ENCODE assay signal across 11 cellular contexts in genomic region chr4:48832571-48832970, GRCh38. TPM values are rescaled to one million over a fixed set of nuclear protein-coding genes. Genes with fewer than 3 reads are reported as not detected.
DNase-seq lines count a peak whose midpoint lies in the region; ATAC-seq, FAIRE-seq and TF ChIP-seq lines count a peak whose summit lies in the region.
"Had no signal": no experiment of that assay in that cellular context is flagged by ENCODE, and none has a peak within 500 bp of the region (broad histone marks: within the 10 kb centered on the region; RNA-seq: fewer than 3 reads in every experiment).

No MANE protein-coding gene starts in this region.

- H2AFZ ChIP-seq in PC-9 = no peak overlapping the region
- no peak overlapping the region for H2AFZ ChIP-seq in endothelial cell of umbilical vein (ENCODE audit: low read depth, low read length)
- H2AFZ ChIP-seq in trophoblast cell (ENCODE audit: insufficient read depth, low read length, poor library complexity) = no peak overlapping the region

- TF ChIP-seq POLR2A in endothelial cell of umbilical vein (IDR thresholded peaks at IDR 0.05; ENCODE audit: low read depth, low read length) = no peak

- intact Hi-C loops in activated CD4-positive, alpha-beta T cell treated with anti-CD3 and anti-CD28 coated beads for 36 hours (cut with DNase I, micrococcal nuclease) = loop anchor here (5.0 kb wide), 5 partner anchors 130 to 700 kb away; partner anchors contain the start of genes SLAIN2 (in 1 of the 2) and TXK (in 1 of the 2)
- intact Hi-C loops in PC-9 (cut with micrococcal nuclease; ENCODE audit: unreplicated experiment) = loop anchor here (5.0 kb wide), 1 partner anchor 255 kb away; no protein-coding TSS in a partner anchor
- intact Hi-C loops in endothelial cell of umbilical vein (cut with micrococcal nuclease) = loop anchor here (10.0 kb wide), 1 partner anchor 138 kb away; no protein-coding TSS in a partner anchor

- peaks cover 19% of the 10 kb centered on the region for H3K4me1 ChIP-seq in PC-9 (replicated peaks; ENCODE audit: insufficient read depth)
- H3K4me1 ChIP-seq in endothelial cell of umbilical vein (ENCODE audit: control insufficient read depth, extremely low read depth, insufficient read depth, low read length) = peaks cover 10% of the 10 kb centered on the region
- peaks cover 0 to 4% of the 10 kb centered on the region in 2 experiments for H3K4me1 ChIP-seq in trophoblast cell (ENCODE audit: control insufficient read depth in 1 of 2, insufficient read depth in 2 of 2, low read length in 2 of 2)

- no peak overlapping the region for H4K8ac ChIP-seq in trophoblast cell (ENCODE audit: low read depth, low read length)

- H3K9me2 ChIP-seq in PC-9 (ENCODE audit: insufficient read depth) = no peaks in the 10 kb centered on the region

- no peak overlapping the region for H3K14ac ChIP-seq in trophoblast cell (ENCODE audit: low read length)

- H2BK120ac ChIP-seq in trophoblast cell (ENCODE audit: insufficient read depth, low read length, poor library complexity) = no peak overlapping the region

- BruUV-seq in PC-9 (replicated peaks; lab: Mats Ljungman, UMichigan) (no TSS peak), endothelial cell of umbilical vein (replicated peaks; lab: Mats Ljungman, UMichigan) (no TSS peak)

- no peaks in the 10 kb centered on the region for H3K27me3 ChIP-seq in PC-9 (ENCODE audit: insufficient read depth, low read depth)
- no peaks in the 10 kb centered on the region for H3K27me3 ChIP-seq in endothelial cell of umbilical vein (ENCODE audit: control insufficient read depth in 2 of 2, insufficient read depth in 2 of 2, low read length in 2 of 2)
- no peaks in the 10 kb centered on the region for H3K27me3 ChIP-seq in trophoblast cell (ENCODE audit: insufficient read depth, low read length)

- H4K12ac ChIP-seq in trophoblast cell (ENCODE audit: low read depth, low read length) = no peak overlapping the region

- no peak overlapping the region for H3K18ac ChIP-seq in trophoblast cell (ENCODE audit: low read length)

- no peaks in the 10 kb centered on the region for H4K20me1 ChIP-seq in PC-9 (ENCODE audit: insufficient read depth)
- no peaks in the 10 kb centered on the region for H4K20me1 ChIP-seq in endothelial cell of umbilical vein (replicated peaks; ENCODE audit: control insufficient read depth, extremely low read depth, insufficient read depth, low read length)

- H3K4me2 ChIP-seq in PC-9 = peak overlapping the region; percentile 86
- H3K4me2 ChIP-seq in endothelial cell of umbilical vein (ENCODE audit: insufficient read depth, low read length) = peak overlapping the region; percentile 93
- peak overlapping the region; percentile 46 for H3K4me2 ChIP-seq in trophoblast cell (ENCODE audit: low read length)

- dilution Hi-C loops in endothelial cell of umbilical vein (cut with MboI; ENCODE audit: extremely low pct_ligation_motif_present, low sequenced_read_pairs) = loop anchor here (25.0 kb wide), 1 partner anchor 130 kb away; no protein-coding TSS in a partner anchor

- H3K23ac ChIP-seq in trophoblast cell (ENCODE audit: low read length) = no peak overlapping the region

- POLR2A ChIA-PET in activated CD4-positive, alpha-beta T cell treated with anti-CD3 and anti-CD28 coated beads for 36 hours (lab: Charles Lee) = no interaction called here
- POLR2A ChIA-PET in PC-9 (lab: Charles Lee; ENCODE audit: unreplicated experiment) = no interaction called here
- POLR2A ChIA-PET in endothelial cell of umbilical vein (lab: Charles Lee) = no interaction called here

- H3K79me2 ChIP-seq in PC-9 (ENCODE audit: low read depth) (peaks cover 46% of the 10 kb centered on the region), endothelial cell of umbilical vein (ENCODE audit: control insufficient read depth, insufficient read depth, low read length) (peaks cover 33% of the 10 kb centered on the region), trophoblast cell (ENCODE audit: control insufficient read depth, insufficient read depth, low read length, poor library complexity) (peaks cover 5% of the 10 kb centered on the region)

- WGBS in trophoblast cell (ENCODE audit: extremely low coverage, insufficient coverage, insufficient read length) = no CpG with 5 or more reads among the region's 5 CpGs

- H3K27me3 Mint-ChIP-seq in activated CD4-positive, alpha-beta T cell treated with anti-CD3 and anti-CD28 coated beads for 36 hours = no peaks in the 10 kb centered on the region

- CTCF ChIA-PET in activated CD4-positive, alpha-beta T cell treated with anti-CD3 and anti-CD28 coated beads for 36 hours (lab: Charles Lee) = interaction anchor here (1.0 to 1.2 kb wide), 2 partner anchors 10 to 53 kb away, joined by 3 read pairs; no protein-coding TSS in a partner anchor
- CTCF ChIA-PET in PC-9 (lab: Charles Lee) (no interaction called here), endothelial cell of umbilical vein (lab: Charles Lee) (interaction anchor here (1.4 to 2.9 kb wide), 3 partner anchors 7 to 254 kb away, joined by 3 to 8 read pairs (median 6); no protein-coding TSS in a partner anchor)

- peaks cover 37% of the 10 kb centered on the region for H3K36me3 Mint-ChIP-seq in activated CD4-positive, alpha-beta T cell treated with anti-CD3 and anti-CD28 coated beads for 36 hours (ENCODE audit: low read depth)

- H3K4me3 ChIP-seq in PC-9 (peak overlapping the region; percentile 92; the same call in 1 of the 2 replicates), endothelial cell of umbilical vein (replicated peaks in 1 of 3; ENCODE audit: insufficient read depth in 1 of 3, low read depth in 1 of 3, low read length in 3 of 3) (peak overlapping the region in 1 of 3 experiments; percentile 96), trophoblast cell (ENCODE audit: low read depth, low read length) (no peak overlapping the region)

- peak overlapping the region; percentile 97 for H3K4ac ChIP-seq in trophoblast cell (ENCODE audit: low read depth, low read length)

- H3K36me3 ChIP-seq in PC-9 (ENCODE audit: low read depth) = peaks cover 40% of the 10 kb centered on the region
- peaks cover 3 to 6% of the 10 kb centered on the region in 2 experiments for H3K36me3 ChIP-seq in endothelial cell of umbilical vein (ENCODE audit: control insufficient read depth in 2 of 2, extremely low read depth in 1 of 2, insufficient read depth in 2 of 2, low read length in 2 of 2)
- peaks cover 19 to 22% of the 10 kb centered on the region in 2 experiments for H3K36me3 ChIP-seq in trophoblast cell (ENCODE audit: control insufficient read depth in 1 of 2, insufficient read depth in 2 of 2, low read length in 2 of 2)

- FAIRE-seq in endothelial cell of umbilical vein (lab: Jason Lieb, UNC) = no peak

- H3K79me1 ChIP-seq in trophoblast cell (ENCODE audit: low read length) = peaks cover 6% of the 10 kb centered on the region

- H3K4me1 Mint-ChIP-seq in activated CD4-positive, alpha-beta T cell treated with anti-CD3 and anti-CD28 coated beads for 36 hours = peaks cover 25% of the 10 kb centered on the region

- H3K27ac Mint-ChIP-seq in activated CD4-positive, alpha-beta T cell treated with anti-CD3 and anti-CD28 coated beads for 36 hours = no peak overlapping the region

- H3K9me3 ChIP-seq in PC-9 (ENCODE audit: insufficient read depth, low read depth) (no peaks in the 10 kb centered on the region), endothelial cell of umbilical vein (replicated peaks; ENCODE audit: control insufficient read depth, insufficient read depth, low read length) (no peaks in the 10 kb centered on the region), trophoblast cell (ENCODE audit: insufficient read depth, low read depth, low read length) (peaks cover under 1% of the 10 kb centered on the region)

- peak overlapping the region; percentile 100 for H3K4me3 Mint-ChIP-seq in activated CD4-positive, alpha-beta T cell treated with anti-CD3 and anti-CD28 coated beads for 36 hours

- H3K27ac ChIP-seq in PC-9 (no peak overlapping the region), endothelial cell of umbilical vein (ENCODE audit: insufficient read depth, low read depth, low read length) (no peak overlapping the region), trophoblast cell (ENCODE audit: low read depth, low read length) (no peak overlapping the region)

- ATAC-seq in activated CD4-positive, alpha-beta T cell treated with anti-CD3 and anti-CD28 coated beads for 36 hours = no peak
- no peak for ATAC-seq in GM18502 (IDR thresholded peaks at IDR 0.05; ENCODE audit: poor library complexity, unreplicated experiment)

- H3F3A ChIP-seq in PC-9 (ENCODE audit: insufficient read depth, low read depth) = 0 out of 2 replicates have a peak, but pooled peaks cover 3% of the 10 kb centered on the region

- H2AK5ac ChIP-seq in trophoblast cell (ENCODE audit: low read length) = no peak overlapping the region

- no peak overlapping the region for H2BK5ac ChIP-seq in trophoblast cell (ENCODE audit: low read depth, low read length, poor library complexity)

- H3K9ac ChIP-seq in endothelial cell of umbilical vein (replicated peaks; ENCODE audit: extremely low read depth, insufficient read depth, low read length) (no peak overlapping the region), trophoblast cell (ENCODE audit: low read length) (no peak overlapping the region)

- H2BK12ac ChIP-seq in trophoblast cell (ENCODE audit: low read length) = no peak overlapping the region

- no peaks in the 10 kb centered on the region for H3K9me1 ChIP-seq in endothelial cell of umbilical vein (replicated peaks; ENCODE audit: control insufficient read depth, extremely low read depth, insufficient read depth, low read length)

- no peak for DNase-seq in activated CD4-positive, alpha-beta T cell treated with anti-CD3 and anti-CD28 coated beads for 36 hours
- no peak for DNase-seq in activated CD4-positive, alpha-beta T cell treated with anti-CD3 and anti-CD28 coated beads for 1 hour
- DNase-seq in PC-9 (no peak), endothelial cell of umbilical vein (ENCODE audit: low read depth, low spot score) (peak; percentile 20), trophoblast cell (no peak), NCI-H1048 (lab: John Stamatoyannopoulos, UW) (no peak), foreskin melanocyte (no peak)
- DNase-seq: activated CD4-positive, CD25-positive, alpha-beta regulatory T cell treated with anti-CD3 and anti-CD28 coated beads, Interleukin-2, amount 50 U/mL, for 72 hours; effector CD8-positive, alpha-beta T cell; NCI-H1694 treated with DMSO at 0.1 percent for 48 hours had no signal

- H3K9me3 Mint-ChIP-seq in activated CD4-positive, alpha-beta T cell treated with anti-CD3 and anti-CD28 coated beads for 36 hours (ENCODE audit: low read depth) = no peaks in the 10 kb centered on the region

- TF ChIP-seq CTCF in PC-9 (conservative IDR thresholded peaks at IDR 0.05) (no peak), endothelial cell of umbilical vein (IDR thresholded peaks at IDR 0.05; ENCODE audit: extremely low read depth in 1 of 2, insufficient read depth in 1 of 2, low read depth in 1 of 2, low read length in 2 of 2) (no peak)

- no peak overlapping the region for H4K91ac ChIP-seq in trophoblast cell (ENCODE audit: low read depth, low read length)

RNA-seq across cellular contexts. Expression of gene OCIAD1, which starts 1.7 kb away (rescaled TPM):
- total RNA-seq in activated CD4-positive, alpha-beta T cell treated with anti-CD3 and anti-CD28 coated beads for 36 hours = 100 to 1,000 TPM; 113 to 162 TPM
- total RNA-seq in PC-9 (2021) = 104 and 110 TPM in 2 replicates
- 99.9 and 101 TPM in 2 replicates for total RNA-seq in endothelial cell of umbilical vein
- 54.7 and 81.7 TPM in 2 replicates for polyA plus RNA-seq in endothelial cell of umbilical vein
- polyA plus RNA-seq in endothelial cell of umbilical vein (2011; cell fraction: cytosol; rRNA removed) = 98.7 and 103 TPM in 2 replicates
- 66.1 and 79.2 TPM in 2 replicates for polyA plus RNA-seq in endothelial cell of umbilical vein (2011; cell fraction: nucleus; rRNA removed)
- polyA plus RNA-seq in endothelial cell of umbilical vein (2012) = 95.8 and 118 TPM in 2 replicates
- 57.2 and 58.1 TPM in 2 replicates for polyA minus RNA-seq in endothelial cell of umbilical vein
- 22.2 TPM for polyA minus RNA-seq in endothelial cell of umbilical vein (2011; cell fraction: cytosol; rRNA and poly(A)+ RNA removed)
- polyA minus RNA-seq in endothelial cell of umbilical vein (2011; cell fraction: nucleus; rRNA and poly(A)+ RNA removed) = 57.8 and 75.6 TPM in 2 replicates
- 149 and 153 TPM in 2 replicates for polyA plus RNA-seq in trophoblast cell (2013)

RNA-seq across cellular contexts. Expression of gene FRYL, which starts 52.5 kb away (rescaled TPM):
- total RNA-seq in activated CD4-positive, alpha-beta T cell treated with anti-CD3 and anti-CD28 coated beads for 36 hours = 10 to 100 TPM; 67.9 to 69.8 TPM
- 43.5 and 53.9 TPM in 2 replicates for total RNA-seq in PC-9 (2021)
- total RNA-seq in endothelial cell of umbilical vein = 79.8 and 84.9 TPM in 2 replicates
- polyA plus RNA-seq in endothelial cell of umbilical vein = 12.5 and 17.0 TPM in 2 replicates
- polyA plus RNA-seq in endothelial cell of umbilical vein (2011; cell fraction: cytosol; rRNA removed) = 13.5 and 15.9 TPM in 2 replicates
- polyA plus RNA-seq in endothelial cell of umbilical vein (2011; cell fraction: nucleus; rRNA removed) = 107 and 117 TPM in 2 replicates
- polyA plus RNA-seq in endothelial cell of umbilical vein (2012) = 24.2 and 32.3 TPM in 2 replicates
- polyA minus RNA-seq in endothelial cell of umbilical vein = 168 TPM in 2 replicates
- 17.4 TPM for polyA minus RNA-seq in endothelial cell of umbilical vein (2011; cell fraction: cytosol; rRNA and poly(A)+ RNA removed)
- 404 and 559 TPM in 2 replicates for polyA minus RNA-seq in endothelial cell of umbilical vein (2011; cell fraction: nucleus; rRNA and poly(A)+ RNA removed)
- 14.9 and 15.0 TPM in 2 replicates for polyA plus RNA-seq in trophoblast cell (2013)
